In genomic region chr6:37432916-37433656, GRCh38 we compare ENCODE assay signal across 8 cellular contexts. TPM values are rescaled to one million over a fixed set of nuclear protein-coding genes. Genes with fewer than 3 reads are reported as not detected.
A peak's percentile ranks its signal among the peaks of the same experiment; 100 is the strongest.
DNase-seq lines count a peak whose midpoint lies in the region; ATAC-seq and TF ChIP-seq lines count a peak whose summit lies in the region.

TSS of gene CMTR1 (plus strand) at chr6:37433221. CDS start at chr6:37435630, 2,409 bp downstream.

- H3K36me3 ChIP-seq in lung (ENCODE audit: control insufficient read depth in 2 of 2, insufficient read depth in 2 of 2, low read length in 2 of 2) = peaks cover 14 to 20% of the 10 kb centered on the region in 2 donors

- peak; percentile 71 for DNase-seq in CMK (ENCODE audit: low read depth)
- peak; percentile 66 for DNase-seq in HS-27A (ENCODE audit: low read depth)
- DNase-seq in NK-92 treated with Interleukin-12 subunit alpha and Interleukin-12 subunit beta, amount 100 ng/mL, for 24 hours (lab: John Stamatoyannopoulos, UW) = peak; percentile 96
- DNase-seq in activated CD8-positive, alpha-beta memory T cell treated with anti-CD3 and anti-CD28 coated beads for 24 hours = peak; percentile 99
- DNase-seq in effector CD8-positive, alpha-beta T cell (lab: John Stamatoyannopoulos, UW) = peak; percentile 93
- DNase-seq in lung (ENCODE audit: low spot score) = peak; percentile 96
- peak; percentile 93 to 95 (median 94) for DNase-seq in stimulated activated CD4-positive, alpha-beta T cell treated with anti-CD3 and anti-CD28 coated beads, TNF-alpha, amount 100 ng/mL, for 4 hours (ENCODE audit: low read depth in 3 of 3)

- no peak for TF ChIP-seq CTCF in lung (IDR thresholded peaks at IDR 0.05; ENCODE audit: control extremely low read depth, extremely low read depth)

- peaks cover 3 to 6% of the 10 kb centered on the region in 2 donors for H3K4me1 ChIP-seq in lung (ENCODE audit: control insufficient read depth in 2 of 2, insufficient read depth in 2 of 2, low read length in 2 of 2)

- 0 to 1% methylated on average over 55 to 61 of the region's 61 CpGs for WGBS in lung, 2 donors

- peak within 1 kb of the TSS; percentile 96 to 98 for H3K27ac ChIP-seq in lung (ENCODE audit: low read depth in 1 of 2, low read length in 1 of 2)

- ATAC-seq in GM19468 (IDR thresholded peaks at IDR 0.05; ENCODE audit: extremely low read depth, unreplicated experiment) (peak; percentile 66), lung (ENCODE audit: insufficient read depth, low FRiP score) (peak; percentile 98)

- no peaks in the 10 kb centered on the region for H3K9me3 ChIP-seq in lung (ENCODE audit: control insufficient read depth in 2 of 2, insufficient read depth in 1 of 2, low read length in 1 of 2)

- H3K27me3 ChIP-seq in lung (ENCODE audit: control insufficient read depth, insufficient read depth) = no peaks in the 10 kb centered on the region

- H3K4me3 ChIP-seq in lung = peak within 1 kb of the TSS; percentile 84

RNA-seq across cellular contexts. Expression of gene CMTR1, which starts in this region (rescaled TPM):
- 10 to 100 TPM; 33.1 to 39.3 TPM for total RNA-seq in lung
- 10 to 100 TPM; 18.8 to 20.2 TPM for polyA plus RNA-seq in lung

Comparison
In these comparisons a context has a peak if more than half of its experiments do, and no peak if none do; other contexts are left out.
1. Peak in every context shown above with its lines: DNase-seq, ATAC-seq, H3K4me3 ChIP-seq and H3K27ac ChIP-seq.